Comparison of ENCODE assay signal across 1 cellular context in the genomic region with DNA sequence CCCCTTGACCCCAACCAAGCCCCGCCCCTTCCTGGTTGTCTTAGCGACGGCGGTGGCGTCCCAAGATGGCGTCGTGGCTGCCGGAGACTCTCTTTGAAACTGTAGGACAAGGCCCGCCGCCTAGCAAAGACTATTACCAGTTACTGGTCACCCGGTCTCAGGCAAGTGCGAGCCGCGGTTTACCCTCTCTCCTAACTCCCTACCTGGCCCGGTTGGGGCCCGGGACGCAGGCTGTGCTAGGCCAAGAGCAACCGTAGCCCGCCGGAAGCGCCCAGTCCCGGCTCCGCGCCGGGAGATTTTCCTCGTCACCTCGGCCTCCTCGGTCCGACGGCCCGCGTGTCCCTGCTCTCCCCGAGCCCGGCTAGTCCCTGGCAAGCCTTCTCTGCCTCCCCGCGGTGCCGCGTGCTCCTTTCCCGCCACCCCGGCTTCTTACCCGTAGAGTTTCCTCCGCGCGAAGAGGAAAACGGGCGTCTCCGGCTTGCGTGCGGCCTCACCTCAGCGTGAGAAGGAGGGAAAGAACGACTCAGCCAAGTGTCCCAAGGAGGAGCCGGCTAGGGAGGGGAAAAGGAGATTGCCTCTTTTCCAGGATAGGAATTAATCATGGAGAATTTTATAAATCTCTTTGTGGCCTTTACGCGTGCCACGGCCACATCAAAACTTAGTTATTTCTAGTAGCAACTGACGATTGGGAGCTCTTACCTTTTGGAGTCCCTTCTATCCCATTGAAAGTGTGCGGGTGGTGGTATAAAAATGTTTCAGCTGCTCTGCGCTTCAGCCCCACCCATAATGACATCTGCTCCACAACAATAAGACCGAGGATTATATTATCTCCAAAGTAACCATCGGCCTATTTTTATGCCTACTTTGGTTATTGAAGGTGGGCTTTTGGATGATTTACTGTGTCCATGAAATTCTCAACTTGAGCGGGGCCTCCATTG.
TF ChIP-seq lines count a peak whose summit lies in the region.

A gene with protein sequence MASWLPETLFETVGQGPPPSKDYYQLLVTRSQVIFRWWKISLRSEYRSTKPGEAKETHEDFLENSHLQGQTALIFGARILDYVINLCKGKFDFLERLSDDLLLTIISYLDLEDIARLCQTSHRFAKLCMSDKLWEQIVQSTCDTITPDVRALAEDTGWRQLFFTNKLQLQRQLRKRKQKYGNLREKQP (plus strand): TSS at position 55 of the 938 bp plus-strand sequence. CDS start 11 bp downstream, at position 66.

TF ChIP-seq in HEK293, 187 proteins besides CTCF, POLR2A, EP300 and RAD21 (continued from another document):
- TF ChIP-seq ZNF645 (tag by site-specific recombination; IDR thresholded peaks at IDR 0.05) (no peak), ZNF239 (tag by site-specific recombination; IDR thresholded peaks at IDR 0.05) (no peak), ZNF174 (tag by site-specific recombination; IDR thresholded peaks at IDR 0.05) (no peak), ZNF561 (tag by site-specific recombination; IDR thresholded peaks at IDR 0.05; ENCODE audit: borderline replicate concordance) (no peak), ZNF416 (tag by site-specific recombination; IDR thresholded peaks at IDR 0.05) (no peak)
TF ChIP-seq in HEK293: peak in this region for 18.
